ENCODE assay signal across 8 cellular contexts in genomic region chr17:44354582-44355309, GRCh38. TPM values are rescaled to one million over a fixed set of nuclear protein-coding genes. Genes with fewer than 3 reads are reported as not detected.
A peak's percentile ranks its signal among the peaks of the same experiment; 100 is the strongest.
DNase-seq lines count a peak whose midpoint lies in the region; ATAC-seq and TF ChIP-seq lines count a peak whose summit lies in the region.

No MANE protein-coding gene starts in this region.

- H2AFZ ChIP-seq in OCI-LY1 (ENCODE audit: low read length), result no peak overlapping the region

- CTCF ChIA-PET in activated naive CD4-positive, alpha-beta T cell treated with anti-CD3 and anti-CD28 coated beads, Interleukin-2, amount 10 ng/mL, durations not matched to agents 7 days and 5 days (lab: Charles Lee), result interaction anchor here (0.6 to 2.3 kb wide), 8 partner anchors 8 to 143 kb away, joined by 3 to 9 read pairs (median 4); partner anchors contain the start of genes FAM171A2 and GRN

- H3K9me3 ChIP-seq in OCI-LY1 (ENCODE audit: low read length) (no peaks in the 10 kb centered on the region), thymus (ENCODE audit: control insufficient read depth) (no peaks in the 10 kb centered on the region)

- H3K79me2 ChIP-seq in OCI-LY1 (ENCODE audit: insufficient read depth, low read length), result no peaks in the 10 kb centered on the region

- no peaks in the 10 kb centered on the region for H3K9me2 ChIP-seq in OCI-LY1 (ENCODE audit: low read depth, low read length)

- no peaks in the 10 kb centered on the region for H3K9me3 Mint-ChIP-seq in activated naive CD4-positive, alpha-beta T cell treated with anti-CD3 and anti-CD28 coated beads, Interleukin-2, amount 10 ng/mL, durations not matched to agents 7 days and 5 days

- H3K4me3 Mint-ChIP-seq in activated naive CD4-positive, alpha-beta T cell treated with anti-CD3 and anti-CD28 coated beads, Interleukin-2, amount 10 ng/mL, durations not matched to agents 7 days and 5 days, result peak overlapping the region; percentile 52

- H3K9ac ChIP-seq in OCI-LY1 (ENCODE audit: low read length), result peak overlapping the region; percentile 32; the same call in 1 of the 2 replicates

- H3K27ac ChIP-seq in OCI-LY1 (ENCODE audit: low read depth, low read length, poor library complexity, severe bottlenecking) (no peak overlapping the region), thymus (ENCODE audit: low read depth) (no peak overlapping the region)

- H3K4me1 Mint-ChIP-seq in activated naive CD4-positive, alpha-beta T cell treated with anti-CD3 and anti-CD28 coated beads, Interleukin-2, amount 10 ng/mL, durations not matched to agents 7 days and 5 days, result peaks cover 6% of the 10 kb centered on the region

- no peak overlapping the region for H3K27ac Mint-ChIP-seq in activated naive CD4-positive, alpha-beta T cell treated with anti-CD3 and anti-CD28 coated beads, Interleukin-2, amount 10 ng/mL, durations not matched to agents 7 days and 5 days

- H3K4me1 ChIP-seq in OCI-LY1 (ENCODE audit: insufficient read depth, low read length, severe bottlenecking) (peaks cover 5% of the 10 kb centered on the region), thymus (ENCODE audit: control insufficient read depth, insufficient read depth, low read length) (peaks cover 4% of the 10 kb centered on the region)

- DNase-seq in AG20443 (ENCODE audit: low spot score), result peak; percentile 66
- peak; percentile 66 for DNase-seq in activated naive CD4-positive, alpha-beta T cell treated with anti-CD3 and anti-CD28 coated beads, Interleukin-2, amount 10 ng/mL, durations not matched to agents 7 days and 5 days
- peak; percentile 87 for DNase-seq in left kidney (ENCODE audit: low read depth, low spot score)
- DNase-seq in ureter (ENCODE audit: low spot score), result no peak
- no peak for DNase-seq in SIG-M5 treated with dmso at 0.1 percent for 504 hours (lab: John Stamatoyannopoulos, UW; ENCODE audit: unreplicated experiment)

- H3K36me3 ChIP-seq in OCI-LY1 (ENCODE audit: insufficient read depth, low read length) (no peaks in the 10 kb centered on the region), thymus (ENCODE audit: control insufficient read depth, insufficient read depth) (peaks cover 17% of the 10 kb centered on the region)

- H4K20me1 ChIP-seq in OCI-LY1 (ENCODE audit: insufficient read depth, low read length), result no peaks in the 10 kb centered on the region

- H3F3A ChIP-seq in OCI-LY1 (ENCODE audit: insufficient read depth, low read length), result no peaks in the 10 kb centered on the region

- ATAC-seq in GM18517 (IDR thresholded peaks at IDR 0.05; ENCODE audit: unreplicated experiment), result no peak

- peak overlapping the region; percentile 70 for H3K4me2 ChIP-seq in OCI-LY1 (ENCODE audit: low read length)

- H3K4me3 ChIP-seq in OCI-LY1 (ENCODE audit: low read depth, low read length, poor library complexity, severe bottlenecking), result peak overlapping the region; percentile 51
- peak overlapping the region; percentile 56 for H3K4me3 ChIP-seq in thymus (ENCODE audit: low read length)

- TF ChIP-seq CTCF in OCI-LY1 (IDR thresholded peaks at IDR 0.05; ENCODE audit: low read length), result peak; percentile 62; the same call in 1 of the 2 replicates

- 41% methylated on average over 67 of the region's 67 CpGs for WGBS in thymus

- peaks cover 12% of the 10 kb centered on the region for H3K36me3 Mint-ChIP-seq in activated naive CD4-positive, alpha-beta T cell treated with anti-CD3 and anti-CD28 coated beads, Interleukin-2, amount 10 ng/mL, durations not matched to agents 7 days and 5 days

- peaks cover 4% of the 10 kb centered on the region; the same call in 1 of the 2 replicates for H3K27me3 ChIP-seq in OCI-LY1 (ENCODE audit: insufficient read depth, low read length)
- peaks cover 24% of the 10 kb centered on the region for H3K27me3 ChIP-seq in thymus (ENCODE audit: control insufficient read depth, insufficient read depth)

- H3K27me3 Mint-ChIP-seq in activated naive CD4-positive, alpha-beta T cell treated with anti-CD3 and anti-CD28 coated beads, Interleukin-2, amount 10 ng/mL, durations not matched to agents 7 days and 5 days, result peaks cover 45% of the 10 kb centered on the region

RNA-seq across cellular contexts. Expression of gene FAM171A2, which starts 8.9 kb away (rescaled TPM):
- polyA plus RNA-seq in thymus, result 0.39 TPM
- total RNA-seq in ureter, result 0.78 TPM

RNA-seq across cellular contexts. Expression of gene GRN, which starts 9.6 kb away (rescaled TPM):
- polyA plus RNA-seq in thymus, result 93.0 TPM
- total RNA-seq in ureter, result 341 TPM

RNA-seq across cellular contexts. Expression of gene SLC25A39, which starts 30.1 kb away (rescaled TPM):
- polyA plus RNA-seq in thymus, result 93.8 TPM
- 135 TPM for total RNA-seq in ureter

RNA-seq across cellular contexts. Expression of gene ITGA2B, which starts 34.7 kb away (rescaled TPM):
- 0.41 TPM for polyA plus RNA-seq in thymus
- total RNA-seq in ureter, result 1.1 TPM

RNA-seq across cellular contexts. Expression of gene RUNDC3A, which starts 46.3 kb away (rescaled TPM):
- polyA plus RNA-seq in thymus, result 4.9 TPM
- total RNA-seq in ureter, result 1.3 TPM

Comparison
In these comparisons a context has a peak if more than half of its experiments do, and no peak if none do; other contexts are left out.
1. DNase-seq: peak in AG20443 (single experiment), activated naive CD4-positive, alpha-beta T cell treated with anti-CD3 and anti-CD28 coated beads, Interleukin-2, amount 10 ng/mL, durations not matched to agents 7 days and 5 days (single experiment) and left kidney (single experiment); none in ureter (single experiment) and SIG-M5 treated with dmso at 0.1 percent for 504 hours (single experiment).